In the genomic region with DNA sequence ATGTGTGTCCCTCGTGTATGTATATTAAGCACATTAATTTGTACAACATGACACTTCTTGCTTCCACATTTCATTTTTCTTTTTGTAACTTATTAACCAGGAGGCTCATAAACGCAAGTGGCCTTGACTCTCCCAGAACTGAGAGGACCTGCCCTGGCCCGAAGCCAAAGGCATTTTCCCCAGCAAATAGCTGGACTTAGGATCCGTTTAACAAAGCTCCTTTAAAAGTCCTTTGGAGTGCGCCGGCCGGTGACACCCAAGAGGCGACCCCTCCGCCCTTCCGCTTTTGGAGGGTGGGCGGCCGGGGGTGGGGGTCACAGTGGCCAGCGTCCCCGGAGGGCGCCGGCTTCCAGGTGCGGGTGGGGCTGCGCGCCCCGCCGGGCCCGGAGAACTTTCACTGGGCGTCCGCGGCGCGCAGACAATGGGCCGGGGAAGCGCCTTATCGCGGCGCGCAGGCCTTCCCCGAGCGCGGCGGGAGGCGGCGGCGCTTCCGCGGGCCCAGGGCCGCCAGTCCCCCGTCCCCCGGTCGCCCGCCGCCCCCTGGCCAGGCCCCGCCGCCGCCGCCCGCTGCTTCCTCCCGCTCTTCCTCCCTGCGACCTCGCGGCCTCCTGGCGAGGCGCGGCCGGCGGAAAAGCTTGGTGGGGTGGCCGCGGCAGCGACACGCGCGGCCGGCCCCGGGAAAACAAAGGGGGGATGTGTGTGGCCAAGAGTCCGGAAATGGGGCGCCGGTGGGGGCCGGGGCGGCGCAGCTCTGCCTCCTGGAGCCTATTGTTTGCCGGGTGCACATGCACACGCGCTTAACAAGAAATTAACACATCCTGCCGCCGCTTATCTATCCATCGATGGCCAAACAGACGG, we compare ENCODE assay signal across 1 cellular context.
TF ChIP-seq lines count a peak whose summit lies in the region.

No MANE protein-coding gene starts in this region.

TF ChIP-seq in K562, 482 proteins besides CTCF, POLR2A, EP300 and RAD21 (continued from another document and continues in another):
- TF ChIP-seq, protein P1, sequence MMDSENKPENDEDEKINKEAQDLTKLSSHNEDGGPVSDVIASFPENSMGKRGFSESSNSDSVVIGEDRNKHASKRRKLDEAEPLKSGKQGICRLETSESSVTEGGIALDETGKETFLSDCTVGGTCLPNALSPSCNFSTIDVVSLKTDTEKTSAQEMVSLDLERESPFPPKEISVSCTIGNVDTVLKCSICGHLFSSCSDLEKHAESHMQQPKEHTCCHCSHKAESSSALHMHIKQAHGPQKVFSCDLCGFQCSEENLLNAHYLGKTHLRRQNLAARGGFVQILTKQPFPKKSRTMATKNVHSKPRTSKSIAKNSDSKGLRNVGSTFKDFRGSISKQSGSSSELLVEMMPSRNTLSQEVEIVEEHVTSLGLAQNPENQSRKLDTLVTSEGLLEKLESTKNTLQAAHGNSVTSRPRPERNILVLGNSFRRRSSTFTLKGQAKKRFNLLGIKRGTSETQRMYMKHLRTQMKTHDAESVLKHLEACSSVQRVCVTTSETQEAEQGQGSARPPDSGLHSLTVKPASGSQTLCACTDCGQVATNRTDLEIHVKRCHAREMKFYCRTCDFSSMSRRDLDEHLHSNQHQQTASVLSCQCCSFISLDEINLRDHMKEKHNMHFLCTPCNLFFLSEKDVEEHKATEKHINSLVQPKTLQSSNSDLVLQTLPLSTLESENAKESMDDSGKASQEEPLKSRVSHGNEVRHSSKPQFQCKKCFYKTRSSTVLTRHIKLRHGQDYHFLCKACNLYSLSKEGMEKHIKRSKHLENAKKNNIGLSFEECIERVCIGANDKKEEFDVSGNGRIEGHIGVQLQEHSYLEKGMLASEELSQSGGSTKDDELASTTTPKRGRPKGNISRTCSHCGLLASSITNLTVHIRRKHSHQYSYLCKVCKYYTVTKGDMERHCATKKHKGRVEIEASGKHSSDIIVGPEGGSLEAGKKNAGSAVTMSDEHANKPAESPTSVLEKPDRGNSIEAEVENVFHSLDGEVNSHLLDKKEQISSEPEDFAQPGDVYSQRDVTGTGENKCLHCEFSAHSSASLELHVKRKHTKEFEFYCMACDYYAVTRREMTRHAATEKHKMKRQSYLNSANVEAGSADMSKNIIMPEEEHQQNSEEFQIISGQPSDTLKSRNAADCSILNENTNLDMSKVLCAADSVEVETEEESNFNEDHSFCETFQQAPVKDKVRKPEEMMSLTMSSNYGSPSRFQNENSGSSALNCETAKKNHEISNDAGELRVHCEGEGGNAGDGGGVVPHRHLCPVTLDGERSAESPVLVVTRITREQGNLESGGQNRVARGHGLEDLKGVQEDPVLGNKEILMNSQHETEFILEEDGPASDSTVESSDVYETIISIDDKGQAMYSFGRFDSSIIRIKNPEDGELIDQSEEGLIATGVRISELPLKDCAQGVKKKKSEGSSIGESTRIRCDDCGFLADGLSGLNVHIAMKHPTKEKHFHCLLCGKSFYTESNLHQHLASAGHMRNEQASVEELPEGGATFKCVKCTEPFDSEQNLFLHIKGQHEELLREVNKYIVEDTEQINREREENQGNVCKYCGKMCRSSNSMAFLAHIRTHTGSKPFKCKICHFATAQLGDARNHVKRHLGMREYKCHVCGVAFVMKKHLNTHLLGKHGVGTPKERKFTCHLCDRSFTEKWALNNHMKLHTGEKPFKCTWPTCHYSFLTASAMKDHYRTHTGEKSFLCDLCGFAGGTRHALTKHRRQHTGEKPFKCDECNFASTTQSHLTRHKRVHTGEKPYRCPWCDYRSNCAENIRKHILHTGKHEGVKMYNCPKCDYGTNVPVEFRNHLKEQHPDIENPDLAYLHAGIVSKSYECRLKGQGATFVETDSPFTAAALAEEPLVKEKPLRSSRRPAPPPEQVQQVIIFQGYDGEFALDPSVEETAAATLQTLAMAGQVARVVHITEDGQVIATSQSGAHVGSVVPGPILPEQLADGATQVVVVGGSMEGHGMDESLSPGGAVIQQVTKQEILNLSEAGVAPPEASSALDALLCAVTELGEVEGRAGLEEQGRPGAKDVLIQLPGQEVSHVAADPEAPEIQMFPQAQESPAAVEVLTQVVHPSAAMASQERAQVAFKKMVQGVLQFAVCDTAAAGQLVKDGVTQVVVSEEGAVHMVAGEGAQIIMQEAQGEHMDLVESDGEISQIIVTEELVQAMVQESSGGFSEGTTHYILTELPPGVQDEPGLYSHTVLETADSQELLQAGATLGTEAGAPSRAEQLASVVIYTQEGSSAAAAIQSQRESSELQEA (IDR thresholded peaks at IDR 0.05; ENCODE audit: low read depth), result no peak
- TF ChIP-seq TAF7 (tag; IDR thresholded peaks at IDR 0.05) (no peak), ARID1B (IDR thresholded peaks at IDR 0.05) (peak; percentile 60), MEF2D (tag; conservative IDR thresholded peaks at IDR 0.05; ENCODE audit: low read depth) (no peak), JUNB (CRISPR knock-in tag; conservative IDR thresholded peaks at IDR 0.05) (no peak), ATF2 (CRISPR knock-in tag; IDR thresholded peaks at IDR 0.05) (no peak), ESRRA (IDR thresholded peaks at IDR 0.05; ENCODE audit: borderline replicate concordance, low read depth) (0 out of 2 replicates have a peak, but pooled peaks have one; percentile 0), TEAD4 (IDR thresholded peaks at IDR 0.05; ENCODE audit: low read length) (peak; percentile 34; the same call in 1 of the 2 replicates), TEAD4 (CRISPR knock-in tag; IDR thresholded peaks at IDR 0.05; ENCODE audit: borderline replicate concordance) (no peak), GATAD2B (IDR thresholded peaks at IDR 0.05; ENCODE audit: borderline replicate concordance) (peak; percentile 73), ZNF384 (IDR thresholded peaks at IDR 0.05; ENCODE audit: low read depth, low read length) (no peak), LCOR (CRISPR knock-in tag; IDR thresholded peaks at IDR 0.05) (peak; percentile 83), PTTG1 (tag; IDR thresholded peaks at IDR 0.05; ENCODE audit: low read depth) (no peak), NFRKB (IDR thresholded peaks at IDR 0.05; ENCODE audit: low read depth) (no peak), MBD2 (IDR thresholded peaks at IDR 0.05; ENCODE audit: borderline replicate concordance, low read depth) (0 out of 2 replicates have a peak, but pooled peaks have one; percentile 6), PURB (CRISPR knock-in tag; IDR thresholded peaks at IDR 0.05; ENCODE audit: low read depth) (no peak), SMARCB1 (IDR thresholded peaks at IDR 0.05; ENCODE audit: insufficient read length, low read depth) (peak; percentile 60), ZKSCAN1 (IDR thresholded peaks at IDR 0.05; ENCODE audit: low read depth, low read length) (0 out of 2 replicates have a peak, but pooled peaks have one; percentile 39), SOX6 (IDR thresholded peaks at IDR 0.05) (peak; percentile 99), ETV6 (IDR thresholded peaks at IDR 0.05; ENCODE audit: borderline replicate concordance in 1 of 2, low read depth in 2 of 2, low read length in 1 of 2) (peak in 1 of 2 experiments; percentile 29; a peak in 1 of 4 replicates), ETV6 (CRISPR knock-in tag; IDR thresholded peaks at IDR 0.05; ENCODE audit: borderline replicate concordance) (peak; percentile 21; the same call in 1 of the 2 replicates), TBP (optimal IDR thresholded peaks at IDR 0.05; ENCODE audit: low read depth, low read length) (peak; percentile 66), SAFB2 (IDR thresholded peaks at IDR 0.05; ENCODE audit: borderline replicate concordance, low read depth, low read length, severe bottlenecking) (no peak), E2F4 (CRISPR knock-in tag; IDR thresholded peaks at IDR 0.05; ENCODE audit: low read depth) (no peak), ATF6 (CRISPR knock-in tag; IDR thresholded peaks at IDR 0.05) (peak; percentile 37; the same call in 1 of the 2 replicates), MYC (IDR thresholded peaks at IDR 0.05; ENCODE audit: low read depth, low read length) (peak; percentile 88), MYC (CRISPR knock-in tag; IDR thresholded peaks at IDR 0.05; ENCODE audit: borderline replicate concordance, low read depth) (no peak)
- TF ChIP-seq, protein P2, sequence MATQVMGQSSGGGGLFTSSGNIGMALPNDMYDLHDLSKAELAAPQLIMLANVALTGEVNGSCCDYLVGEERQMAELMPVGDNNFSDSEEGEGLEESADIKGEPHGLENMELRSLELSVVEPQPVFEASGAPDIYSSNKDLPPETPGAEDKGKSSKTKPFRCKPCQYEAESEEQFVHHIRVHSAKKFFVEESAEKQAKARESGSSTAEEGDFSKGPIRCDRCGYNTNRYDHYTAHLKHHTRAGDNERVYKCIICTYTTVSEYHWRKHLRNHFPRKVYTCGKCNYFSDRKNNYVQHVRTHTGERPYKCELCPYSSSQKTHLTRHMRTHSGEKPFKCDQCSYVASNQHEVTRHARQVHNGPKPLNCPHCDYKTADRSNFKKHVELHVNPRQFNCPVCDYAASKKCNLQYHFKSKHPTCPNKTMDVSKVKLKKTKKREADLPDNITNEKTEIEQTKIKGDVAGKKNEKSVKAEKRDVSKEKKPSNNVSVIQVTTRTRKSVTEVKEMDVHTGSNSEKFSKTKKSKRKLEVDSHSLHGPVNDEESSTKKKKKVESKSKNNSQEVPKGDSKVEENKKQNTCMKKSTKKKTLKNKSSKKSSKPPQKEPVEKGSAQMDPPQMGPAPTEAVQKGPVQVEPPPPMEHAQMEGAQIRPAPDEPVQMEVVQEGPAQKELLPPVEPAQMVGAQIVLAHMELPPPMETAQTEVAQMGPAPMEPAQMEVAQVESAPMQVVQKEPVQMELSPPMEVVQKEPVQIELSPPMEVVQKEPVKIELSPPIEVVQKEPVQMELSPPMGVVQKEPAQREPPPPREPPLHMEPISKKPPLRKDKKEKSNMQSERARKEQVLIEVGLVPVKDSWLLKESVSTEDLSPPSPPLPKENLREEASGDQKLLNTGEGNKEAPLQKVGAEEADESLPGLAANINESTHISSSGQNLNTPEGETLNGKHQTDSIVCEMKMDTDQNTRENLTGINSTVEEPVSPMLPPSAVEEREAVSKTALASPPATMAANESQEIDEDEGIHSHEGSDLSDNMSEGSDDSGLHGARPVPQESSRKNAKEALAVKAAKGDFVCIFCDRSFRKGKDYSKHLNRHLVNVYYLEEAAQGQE (CRISPR knock-in tag; IDR thresholded peaks at IDR 0.05; ENCODE audit: low read depth), result no peak
- TF ChIP-seq, protein P3, sequence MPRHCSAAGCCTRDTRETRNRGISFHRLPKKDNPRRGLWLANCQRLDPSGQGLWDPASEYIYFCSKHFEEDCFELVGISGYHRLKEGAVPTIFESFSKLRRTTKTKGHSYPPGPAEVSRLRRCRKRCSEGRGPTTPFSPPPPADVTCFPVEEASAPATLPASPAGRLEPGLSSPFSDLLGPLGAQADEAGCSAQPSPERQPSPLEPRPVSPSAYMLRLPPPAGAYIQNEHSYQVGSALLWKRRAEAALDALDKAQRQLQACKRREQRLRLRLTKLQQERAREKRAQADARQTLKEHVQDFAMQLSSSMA (CRISPR knock-in tag; IDR thresholded peaks at IDR 0.05), result no peak
- TF ChIP-seq, protein P4, sequence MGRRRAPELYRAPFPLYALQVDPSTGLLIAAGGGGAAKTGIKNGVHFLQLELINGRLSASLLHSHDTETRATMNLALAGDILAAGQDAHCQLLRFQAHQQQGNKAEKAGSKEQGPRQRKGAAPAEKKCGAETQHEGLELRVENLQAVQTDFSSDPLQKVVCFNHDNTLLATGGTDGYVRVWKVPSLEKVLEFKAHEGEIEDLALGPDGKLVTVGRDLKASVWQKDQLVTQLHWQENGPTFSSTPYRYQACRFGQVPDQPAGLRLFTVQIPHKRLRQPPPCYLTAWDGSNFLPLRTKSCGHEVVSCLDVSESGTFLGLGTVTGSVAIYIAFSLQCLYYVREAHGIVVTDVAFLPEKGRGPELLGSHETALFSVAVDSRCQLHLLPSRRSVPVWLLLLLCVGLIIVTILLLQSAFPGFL (CRISPR knock-in tag; IDR thresholded peaks at IDR 0.05), result no peak
- TF ChIP-seq, protein P5, sequence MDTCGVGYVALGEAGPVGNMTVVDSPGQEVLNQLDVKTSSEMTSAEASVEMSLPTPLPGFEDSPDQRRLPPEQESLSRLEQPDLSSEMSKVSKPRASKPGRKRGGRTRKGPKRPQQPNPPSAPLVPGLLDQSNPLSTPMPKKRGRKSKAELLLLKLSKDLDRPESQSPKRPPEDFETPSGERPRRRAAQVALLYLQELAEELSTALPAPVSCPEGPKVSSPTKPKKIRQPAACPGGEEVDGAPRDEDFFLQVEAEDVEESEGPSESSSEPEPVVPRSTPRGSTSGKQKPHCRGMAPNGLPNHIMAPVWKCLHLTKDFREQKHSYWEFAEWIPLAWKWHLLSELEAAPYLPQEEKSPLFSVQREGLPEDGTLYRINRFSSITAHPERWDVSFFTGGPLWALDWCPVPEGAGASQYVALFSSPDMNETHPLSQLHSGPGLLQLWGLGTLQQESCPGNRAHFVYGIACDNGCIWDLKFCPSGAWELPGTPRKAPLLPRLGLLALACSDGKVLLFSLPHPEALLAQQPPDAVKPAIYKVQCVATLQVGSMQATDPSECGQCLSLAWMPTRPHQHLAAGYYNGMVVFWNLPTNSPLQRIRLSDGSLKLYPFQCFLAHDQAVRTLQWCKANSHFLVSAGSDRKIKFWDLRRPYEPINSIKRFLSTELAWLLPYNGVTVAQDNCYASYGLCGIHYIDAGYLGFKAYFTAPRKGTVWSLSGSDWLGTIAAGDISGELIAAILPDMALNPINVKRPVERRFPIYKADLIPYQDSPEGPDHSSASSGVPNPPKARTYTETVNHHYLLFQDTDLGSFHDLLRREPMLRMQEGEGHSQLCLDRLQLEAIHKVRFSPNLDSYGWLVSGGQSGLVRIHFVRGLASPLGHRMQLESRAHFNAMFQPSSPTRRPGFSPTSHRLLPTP (IDR thresholded peaks at IDR 0.05; ENCODE audit: borderline replicate concordance, extremely low read depth, insufficient read length), result no peak
